In the genomic region with DNA sequence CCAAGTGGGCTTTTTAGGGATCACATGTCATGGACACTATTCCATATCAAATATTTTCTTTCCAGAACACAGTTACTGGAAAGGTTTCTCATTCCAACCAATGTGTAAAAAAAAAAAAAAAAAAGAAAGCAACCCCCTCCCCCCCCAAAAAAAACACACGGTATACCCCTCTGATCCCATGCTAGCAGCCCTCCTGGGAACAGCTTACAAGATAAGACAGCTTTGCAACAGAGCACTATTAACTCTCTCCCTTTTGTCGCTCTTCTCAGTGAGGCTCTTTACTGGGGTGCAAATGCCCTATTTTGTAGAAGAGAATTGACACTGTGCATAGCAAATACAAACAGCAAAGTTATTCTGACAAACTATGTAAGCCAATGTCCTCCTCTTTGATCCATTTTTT, we compare ENCODE assay signal across 22 cellular contexts.
DNase-seq lines count a peak whose midpoint lies in the region; ATAC-seq, FAIRE-seq and TF ChIP-seq lines count a peak whose summit lies in the region.
"Had no signal": no experiment of that assay in that cellular context is flagged by ENCODE, and none has a peak within 500 bp of the region (broad histone marks: within the 10 kb centered on the region; RNA-seq: fewer than 3 reads in every experiment).

No MANE protein-coding gene starts in this region.

- H3K9me2 ChIP-seq in GM23338 (ENCODE audit: insufficient read depth) = peaks cover 3% of the 10 kb centered on the region; the same call in 1 of the 2 replicates

- H3K4me3 ChIP-seq in GM23338 = no peak overlapping the region
- H3K4me3 ChIP-seq in astrocyte (ENCODE audit: insufficient read depth, low read depth, low read length) = no peak overlapping the region
- H3K4me3 ChIP-seq in mesenchymal stem cell (ENCODE audit: insufficient read depth in 1 of 2, low read depth in 1 of 2, low read length in 2 of 2) = peak overlapping the region in 1 of 2 experiments; percentile 20
- H3K4me3 ChIP-seq in smooth muscle cell = no peak overlapping the region
- H3K4me3 ChIP-seq: PC-9 had no signal

- H3K4me1 ChIP-seq in GM23338 (ENCODE audit: insufficient read depth) = no peaks in the 10 kb centered on the region
- peaks cover 22% of the 10 kb centered on the region for H3K4me1 ChIP-seq in astrocyte (ENCODE audit: insufficient read depth, low read length)
- H3K4me1 ChIP-seq in mesenchymal stem cell (ENCODE audit: control insufficient read depth, insufficient read depth, low read depth, low read length) = peaks cover 6% of the 10 kb centered on the region
- H3K4me1 ChIP-seq in smooth muscle cell (ENCODE audit: low read depth) = peaks cover 3% of the 10 kb centered on the region

- FAIRE-seq in astrocyte (lab: Jason Lieb, UNC) = no peak
- FAIRE-seq: G401.6, GM12891, HTR-8/SVneo had no signal

- H3K27me3 ChIP-seq in GM23338 (ENCODE audit: insufficient read depth) = no peaks in the 10 kb centered on the region
- no peaks in the 10 kb centered on the region for H3K27me3 ChIP-seq in astrocyte (ENCODE audit: insufficient read depth, low read length)
- H3K27me3 ChIP-seq in mesenchymal stem cell (ENCODE audit: control insufficient read depth in 1 of 2, insufficient read depth in 1 of 2, low read length in 2 of 2) = no peaks in the 10 kb centered on the region
- no peaks in the 10 kb centered on the region for H3K27me3 ChIP-seq in smooth muscle cell (ENCODE audit: low read depth)

- H3F3A ChIP-seq in GM23338 (replicated peaks; ENCODE audit: low read depth) (no peaks in the 10 kb centered on the region), smooth muscle cell (ENCODE audit: low read depth) (peaks cover 17% of the 10 kb centered on the region)

- no peaks in the 10 kb centered on the region for H3K9me3 ChIP-seq in astrocyte (ENCODE audit: insufficient read depth, low read depth, low read length)
- no peaks in the 10 kb centered on the region for H3K9me3 ChIP-seq in mesenchymal stem cell (ENCODE audit: control insufficient read depth, low read length)
- no peaks in the 10 kb centered on the region for H3K9me3 ChIP-seq in smooth muscle cell (replicated peaks; ENCODE audit: low read depth)

- no peak overlapping the region for H3K23ac ChIP-seq in mesenchymal stem cell (ENCODE audit: low read length in 2 of 2)

- DNase-seq in GM23338 (ENCODE audit: low spot score) (no peak), astrocyte (ENCODE audit: low read depth) (no peak), mesenchymal stem cell (no peak), smooth muscle cell (lab: John Stamatoyannopoulos, UW; ENCODE audit: unreplicated experiment) (no peak), Kasumi-1 (lab: John Stamatoyannopoulos, UW) (no peak), NCI-H2107 (lab: John Stamatoyannopoulos, UW) (no peak), DMS79 treated with DMSO at 0.1 percent for 48 hours (lab: John Stamatoyannopoulos, UW) (no peak)
- DNase-seq: Calu3; CD4-positive, alpha-beta T cell; DMS79; NCI-H146; NCI-H2081 treated with DMSO at 0.1 percent for 48 hours; NCI-H345; NCI-H69; PC-9; SHP77 treated with DMSO at 0.1 percent for 48 hours had no signal

- H3K79me2 ChIP-seq in GM23338 (replicated peaks; ENCODE audit: insufficient read depth) (no peaks in the 10 kb centered on the region), astrocyte (ENCODE audit: insufficient read depth, low read length) (no peaks in the 10 kb centered on the region), smooth muscle cell (ENCODE audit: low read depth) (no peaks in the 10 kb centered on the region)

- no peak for TF ChIP-seq CTCF in GM23338 (conservative IDR thresholded peaks at IDR 0.05; ENCODE audit: low read depth in 2 of 2)
- TF ChIP-seq CTCF in astrocyte (IDR thresholded peaks at IDR 0.05; ENCODE audit: insufficient read depth, low read depth, low read length) = no peak
- no peak for TF ChIP-seq CTCF in smooth muscle cell (IDR thresholded peaks at IDR 0.05; ENCODE audit: borderline replicate concordance, insufficient read depth, poor library complexity, severe bottlenecking)

- H3K4me2 ChIP-seq in GM23338 (no peak overlapping the region), astrocyte (ENCODE audit: low read length) (no peak overlapping the region), mesenchymal stem cell (ENCODE audit: low read length, poor library complexity, severe bottlenecking) (no peak overlapping the region), smooth muscle cell (peak overlapping the region; percentile 50)
- H3K4me2 ChIP-seq: PC-9 had no signal

- H3K27me3 Mint-ChIP-seq in GM23338 (ENCODE audit: insufficient read depth, low read depth, poor library complexity) (peaks cover 5% of the 10 kb centered on the region), astrocyte (ENCODE audit: low read depth, unreplicated experiment) (no peaks in the 10 kb centered on the region)
- H3K27me3 Mint-ChIP-seq: CD4-positive, alpha-beta T cell had no signal

- no peak overlapping the region for H4K91ac ChIP-seq in mesenchymal stem cell (ENCODE audit: low read length)

- no peak overlapping the region for H2AK5ac ChIP-seq in mesenchymal stem cell (ENCODE audit: low read length, severe bottlenecking)

- no peaks in the 10 kb centered on the region for H3K36me3 Mint-ChIP-seq in GM23338 (ENCODE audit: low read depth)
- no peaks in the 10 kb centered on the region for H3K36me3 Mint-ChIP-seq in astrocyte (ENCODE audit: low read depth, unreplicated experiment)

- no peak overlapping the region for H2BK12ac ChIP-seq in mesenchymal stem cell (ENCODE audit: low read length in 2 of 2)

- no peak overlapping the region for H2BK5ac ChIP-seq in mesenchymal stem cell (ENCODE audit: low read depth, low read length, poor library complexity, severe bottlenecking)

- H4K8ac ChIP-seq in mesenchymal stem cell (ENCODE audit: low read length) = no peak overlapping the region

- no peak overlapping the region for H2BK120ac ChIP-seq in mesenchymal stem cell (ENCODE audit: low read depth, low read length)

- H3K18ac ChIP-seq in mesenchymal stem cell (ENCODE audit: low read depth in 1 of 2, low read length in 2 of 2) = no peak overlapping the region

- H4K20me1 ChIP-seq in GM23338 (replicated peaks; ENCODE audit: insufficient read depth) (no peaks in the 10 kb centered on the region), astrocyte (ENCODE audit: insufficient read depth, low read length) (no peaks in the 10 kb centered on the region), smooth muscle cell (ENCODE audit: low read depth) (no peaks in the 10 kb centered on the region)

- H3K14ac ChIP-seq in mesenchymal stem cell (ENCODE audit: low read length in 2 of 2) = no peak overlapping the region

- WGBS in mesenchymal stem cell = 83% methylated on average over 1 of the region's 2 CpGs
- WGBS in smooth muscle cell (ENCODE audit: low lambda C conversion rate) = 45% methylated on average over 2 of the region's 2 CpGs

- no peak overlapping the region for H2BK15ac ChIP-seq in mesenchymal stem cell (ENCODE audit: low read depth, poor library complexity, severe bottlenecking)

- H3K9ac ChIP-seq in astrocyte (ENCODE audit: low read length) (no peak overlapping the region), mesenchymal stem cell (ENCODE audit: low read length) (peak overlapping the region; percentile 78), smooth muscle cell (ENCODE audit: low read depth) (no peak overlapping the region)

- H3K4me3 Mint-ChIP-seq in GM23338 (no peak overlapping the region), astrocyte (ENCODE audit: unreplicated experiment) (no peak overlapping the region)
- H3K4me3 Mint-ChIP-seq: B cell; CD4-positive, alpha-beta T cell had no signal

- H3K4ac ChIP-seq in mesenchymal stem cell (ENCODE audit: low read depth in 1 of 2, low read length in 2 of 2) = no peak overlapping the region

- H3K36me3 ChIP-seq in GM23338 (ENCODE audit: insufficient read depth) (no peaks in the 10 kb centered on the region), astrocyte (ENCODE audit: insufficient read depth, low read length) (no peaks in the 10 kb centered on the region), mesenchymal stem cell (ENCODE audit: control insufficient read depth in 1 of 2, insufficient read depth in 2 of 2, low read depth in 1 of 2, low read length in 2 of 2) (no peaks in the 10 kb centered on the region), smooth muscle cell (ENCODE audit: low read depth) (no peaks in the 10 kb centered on the region)

- H3K27ac ChIP-seq in GM23338 (ENCODE audit: low read depth) = no peak overlapping the region
- H3K27ac ChIP-seq in astrocyte (ENCODE audit: low read depth, low read length) = no peak overlapping the region
- H3K27ac ChIP-seq in mesenchymal stem cell (ENCODE audit: low read length, poor library complexity, severe bottlenecking) = no peak overlapping the region
- peak overlapping the region; percentile 43 for H3K27ac ChIP-seq in smooth muscle cell (ENCODE audit: low read depth)
- H3K27ac ChIP-seq: PC-9 had no signal

- peak overlapping the region; percentile 28; the same call in 1 of the 2 replicates for H2AFZ ChIP-seq in GM23338
- no peak overlapping the region for H2AFZ ChIP-seq in astrocyte (ENCODE audit: low read depth, low read length)
- no peak overlapping the region for H2AFZ ChIP-seq in mesenchymal stem cell (ENCODE audit: low read depth, low read length)
- no peak overlapping the region for H2AFZ ChIP-seq in smooth muscle cell (ENCODE audit: low read depth)
- H2AFZ ChIP-seq: PC-9 had no signal

- H3K9me3 Mint-ChIP-seq in GM23338 = no peaks in the 10 kb centered on the region
- H3K9me3 Mint-ChIP-seq in astrocyte (ENCODE audit: unreplicated experiment) = no peaks in the 10 kb centered on the region
- H3K9me3 Mint-ChIP-seq: CD4-positive, alpha-beta T cell had no signal

- H3K79me1 ChIP-seq in mesenchymal stem cell (replicated peaks; ENCODE audit: low read length, poor library complexity, severe bottlenecking) = no peaks in the 10 kb centered on the region

- H3K27ac Mint-ChIP-seq in GM23338 (no peak overlapping the region), astrocyte (ENCODE audit: unreplicated experiment) (peak overlapping the region; percentile 73)
- H3K27ac Mint-ChIP-seq: B cell; CD4-positive, alpha-beta T cell had no signal

- H3K4me1 Mint-ChIP-seq in GM23338 (no peaks in the 10 kb centered on the region), astrocyte (ENCODE audit: low read depth, unreplicated experiment) (peaks cover 42% of the 10 kb centered on the region)
- H3K4me1 Mint-ChIP-seq: B cell had no signal

- ATAC-seq in GM23338 = no peak
- no peak for ATAC-seq in HG03460 (IDR thresholded peaks at IDR 0.05; ENCODE audit: unreplicated experiment)
- ATAC-seq: HCT116 had no signal

TF ChIP-seq in GM23338, 12 proteins besides CTCF, POLR2A, EP300 and RAD21 (continues in another document):
- TF ChIP-seq ETS1 (IDR thresholded peaks at IDR 0.05) = no peak
- no peak for TF ChIP-seq STAT1 (IDR thresholded peaks at IDR 0.05; ENCODE audit: unreplicated experiment)
- TF ChIP-seq EZH2 (IDR thresholded peaks at IDR 0.05; ENCODE audit: low read depth, unreplicated experiment) = no peak
